In genomic region chr1:62720946-62721554, GRCh38 we compare ENCODE assay signal across 11 cellular contexts. TPM values are rescaled to one million over a fixed set of nuclear protein-coding genes. Genes with fewer than 3 reads are reported as not detected.
DNase-seq lines count a peak whose midpoint lies in the region; ATAC-seq and TF ChIP-seq lines count a peak whose summit lies in the region.
"Had no signal": no experiment of that assay in that cellular context is flagged by ENCODE, and none has a peak within 500 bp of the region (broad histone marks: within the 10 kb centered on the region; RNA-seq: fewer than 3 reads in every experiment).

No MANE protein-coding gene starts in this region.

- H3K36me3 Mint-ChIP-seq in osteocyte (ENCODE audit: unreplicated experiment) = no peaks in the 10 kb centered on the region
- H3K36me3 Mint-ChIP-seq in stimulated activated effector memory CD8-positive, alpha-beta T cell treated with anti-CD3 and anti-CD28 coated beads, Interleukin-12 subunit alpha, Interleukin-12 subunit beta, amount 100 ng/mL, for 72 hours = no peaks in the 10 kb centered on the region
- H3K36me3 Mint-ChIP-seq: CD4-positive, alpha-beta memory T cell had no signal

- no peaks in the 10 kb centered on the region for H3K36me3 ChIP-seq in HEK293 (ENCODE audit: control insufficient read depth in 2 of 2, insufficient read depth in 1 of 2, low read length in 2 of 2)
- H3K36me3 ChIP-seq in Panc1 (ENCODE audit: control insufficient read depth, insufficient read depth, low read length) = no peaks in the 10 kb centered on the region
- H3K36me3 ChIP-seq: Peyer's patch had no signal

- intact Hi-C loops in Panc1 (cut with micrococcal nuclease; ENCODE audit: unreplicated experiment) = no loop called here

- CTCF ChIA-PET in HEK293 (lab: Yijun Ruan, JAX) (interaction anchor here (0.7 kb wide), 1 partner anchor 281 kb away, joined by 3 read pairs; no protein-coding TSS in a partner anchor), Panc1 (lab: Charles Lee) (no interaction called here)

- no peaks in the 10 kb centered on the region; the same call in 1 of the 2 replicates for H3K4me1 ChIP-seq in HEK293 (ENCODE audit: control insufficient read depth, insufficient read depth, low read length)
- peaks cover 12% of the 10 kb centered on the region for H3K4me1 ChIP-seq in Panc1 (ENCODE audit: control insufficient read depth, insufficient read depth, low read length)

- no peaks in the 10 kb centered on the region for H3K9me3 Mint-ChIP-seq in osteocyte (ENCODE audit: unreplicated experiment)
- H3K9me3 Mint-ChIP-seq in stimulated activated effector memory CD8-positive, alpha-beta T cell treated with anti-CD3 and anti-CD28 coated beads, Interleukin-12 subunit alpha, Interleukin-12 subunit beta, amount 100 ng/mL, for 72 hours = no peaks in the 10 kb centered on the region
- H3K9me3 Mint-ChIP-seq: activated naive CD4-positive, alpha-beta T cell treated with anti-CD3 and anti-CD28 coated beads for 36 hours; CD4-positive, alpha-beta memory T cell had no signal

- H3K4me1 Mint-ChIP-seq in osteocyte (ENCODE audit: unreplicated experiment) = peaks cover 23% of the 10 kb centered on the region
- H3K4me1 Mint-ChIP-seq in stimulated activated effector memory CD8-positive, alpha-beta T cell treated with anti-CD3 and anti-CD28 coated beads, Interleukin-12 subunit alpha, Interleukin-12 subunit beta, amount 100 ng/mL, for 72 hours = peaks cover 6% of the 10 kb centered on the region

- POLR2A ChIA-PET in HEK293 (lab: Yijun Ruan, JAX) (no interaction called here), Panc1 (lab: Charles Lee) (no interaction called here)

- ATAC-seq in Panc1 = peak; percentile 63; the same call in 1 of the 2 replicates
- ATAC-seq in stimulated activated effector memory CD8-positive, alpha-beta T cell treated with anti-CD3 and anti-CD28 coated beads, Interleukin-12 subunit alpha, Interleukin-12 subunit beta, amount 100 ng/mL, for 72 hours = no peak

- no peak overlapping the region for H3K4me3 Mint-ChIP-seq in osteocyte (ENCODE audit: unreplicated experiment)
- H3K4me3 Mint-ChIP-seq in stimulated activated effector memory CD8-positive, alpha-beta T cell treated with anti-CD3 and anti-CD28 coated beads, Interleukin-12 subunit alpha, Interleukin-12 subunit beta, amount 100 ng/mL, for 72 hours = no peak overlapping the region
- H3K4me3 Mint-ChIP-seq: activated naive CD4-positive, alpha-beta T cell treated with anti-CD3 and anti-CD28 coated beads for 36 hours; CD4-positive, alpha-beta memory T cell had no signal

- H3K27ac Mint-ChIP-seq in osteocyte (ENCODE audit: unreplicated experiment) = peak overlapping the region; percentile 31
- no peak overlapping the region for H3K27ac Mint-ChIP-seq in stimulated activated effector memory CD8-positive, alpha-beta T cell treated with anti-CD3 and anti-CD28 coated beads, Interleukin-12 subunit alpha, Interleukin-12 subunit beta, amount 100 ng/mL, for 72 hours
- H3K27ac Mint-ChIP-seq: activated naive CD4-positive, alpha-beta T cell treated with anti-CD3 and anti-CD28 coated beads for 36 hours; CD4-positive, alpha-beta memory T cell had no signal

- H3K4me3 ChIP-seq in HEK293 (ENCODE audit: low read depth, low read length) (no peak overlapping the region), Panc1 (ENCODE audit: low read depth in 2 of 2, low read length in 2 of 2) (no peak overlapping the region)
- H3K4me3 ChIP-seq: Peyer's patch, smooth muscle cell had no signal

- H3K27me3 Mint-ChIP-seq in osteocyte (ENCODE audit: unreplicated experiment) = no peaks in the 10 kb centered on the region

- H3K27ac ChIP-seq in HEK293 (ENCODE audit: extremely low read depth, low read depth, low read length) (no peak overlapping the region), Panc1 (ENCODE audit: low read length) (no peak overlapping the region)

- H3K27me3 ChIP-seq in Panc1 (ENCODE audit: control insufficient read depth, insufficient read depth, low read length) = no peaks in the 10 kb centered on the region
- H3K27me3 ChIP-seq: Peyer's patch had no signal

- in situ Hi-C loops in Panc1 (cut with HindIII; ENCODE audit: low pct_unique_long_range_greater_than_20kb, low sequenced_read_pairs) = no loop called here

- H3K9me3 ChIP-seq in HEK293 (ENCODE audit: control insufficient read depth, insufficient read depth, low read depth, low read length) (no peaks in the 10 kb centered on the region), Panc1 (ENCODE audit: control insufficient read depth, insufficient read depth, low read depth, low read length) (no peaks in the 10 kb centered on the region)
- H3K9me3 ChIP-seq: Peyer's patch had no signal

- DNase-seq in Panc1 (ENCODE audit: low read depth, low spot score) (no peak), dermis blood vessel endothelial cell (peak; percentile 87), osteocyte (ENCODE audit: extremely low spot score, unreplicated experiment) (no peak), GM20000 (ENCODE audit: low spot score) (no peak)
- DNase-seq in stimulated activated effector memory CD8-positive, alpha-beta T cell treated with anti-CD3 and anti-CD28 coated beads, Interleukin-12 subunit alpha, Interleukin-12 subunit beta, amount 100 ng/mL, for 72 hours (ENCODE audit: low spot score in 2 of 2) = no peak
- no peak for DNase-seq in stimulated activated CD4-positive, alpha-beta T cell treated with anti-CD3 and anti-CD28 coated beads, Interleukin-4, amount 100 ng/mL, for 1 hour
- DNase-seq: activated naive CD4-positive, alpha-beta T cell treated with anti-CD3 and anti-CD28 coated beads for 36 hours; CD4-positive, alpha-beta memory T cell had no signal

- TF ChIP-seq CTCF in HEK293 (tag by site-specific recombination; IDR thresholded peaks at IDR 0.05) = no peak
- no peak for TF ChIP-seq CTCF in Panc1 (IDR thresholded peaks at IDR 0.05)
- no peak for TF ChIP-seq CTCF in osteocyte (IDR thresholded peaks at IDR 0.05)
- no peak for TF ChIP-seq CTCF in GM20000 (IDR thresholded peaks at IDR 0.05; ENCODE audit: extremely low read depth, missing control alignments)

- BruUV-seq in Panc1 (replicated peaks; lab: Mats Ljungman, UMichigan) = no TSS peak

TF ChIP-seq in HEK293, 187 proteins besides CTCF, POLR2A, EP300 and RAD21:
- peak; percentile 89 for TF ChIP-seq TRIM28 (IDR thresholded peaks at IDR 0.05; ENCODE audit: borderline replicate concordance, low read length)
- no peak for TF ChIP-seq ZNF350 (tag by site-specific recombination; IDR thresholded peaks at IDR 0.05)
- TF ChIP-seq OSR2 (tag by site-specific recombination; IDR thresholded peaks at IDR 0.05) = 0 out of 2 replicates have a peak, but pooled peaks have one; percentile 13
- TF ChIP-seq SP7 (tag by site-specific recombination; IDR thresholded peaks at IDR 0.05) = peak; percentile 83

RNA-seq across cellular contexts. Expression of gene DOCK7, which starts 32.9 kb away (rescaled TPM):
- 57.2 TPM for total RNA-seq in Panc1 (2021; ENCODE audit: unreplicated experiment)
- polyA plus RNA-seq in Panc1 (2012; ENCODE audit: insufficient read length) = 29.7 TPM
- 17.4 and 47.8 TPM in 2 replicates for total RNA-seq in dermis blood vessel endothelial cell
- 81.8 and 95.7 TPM in 2 replicates for total RNA-seq in osteocyte
